ENCODE assay signal across 8 cellular contexts in genomic region chr1:48777219-48777895, GRCh38. TPM values are rescaled to one million over a fixed set of nuclear protein-coding genes. Genes with fewer than 3 reads are reported as not detected.
A peak's percentile ranks its signal among the peaks of the same experiment; 100 is the strongest.
DNase-seq lines count a peak whose midpoint lies in the region; ATAC-seq and TF ChIP-seq lines count a peak whose summit lies in the region.

No MANE protein-coding gene starts in this region.

- H3K27me3 Mint-ChIP-seq in activated T-cell treated with anti-CD3 and anti-CD28 coated beads, Interleukin-2, amount 50 U/mL, for 72 hours (ENCODE audit: low read depth), result peaks cover 7% of the 10 kb centered on the region

- H3K27me3 ChIP-seq in lung (ENCODE audit: control insufficient read depth, insufficient read depth) (no peaks in the 10 kb centered on the region), upper lobe of left lung (no peaks in the 10 kb centered on the region)

- H3K4me3 ChIP-seq in lung (peak overlapping the region; percentile 22), upper lobe of left lung (peak overlapping the region; percentile 56 to 83 (median 67))

- peaks cover 0 to 7% of the 10 kb centered on the region in 2 donors for H3K4me1 ChIP-seq in lung (ENCODE audit: control insufficient read depth in 2 of 2, insufficient read depth in 2 of 2, low read length in 2 of 2)
- H3K4me1 ChIP-seq in upper lobe of left lung, result peaks cover 6 to 31% (median 12%) of the 10 kb centered on the region in 4 donors

- peaks cover 4 to 6% of the 10 kb centered on the region in 2 donors for H3K36me3 Mint-ChIP-seq in activated T-cell treated with anti-CD3 and anti-CD28 coated beads, Interleukin-2, amount 50 U/mL, for 72 hours (ENCODE audit: insufficient read depth in 2 of 2)

- WGBS in lung, 2 donors, result 8 to 10% methylated on average over 17 of the region's 17 CpGs
- WGBS in upper lobe of left lung, 2 donors, result 2 to 11% methylated on average over 13 to 17 of the region's 17 CpGs

- TF ChIP-seq POLR2A in upper lobe of left lung (IDR thresholded peaks at IDR 0.05), result no peak

- TF ChIP-seq CTCF in lung (IDR thresholded peaks at IDR 0.05; ENCODE audit: control extremely low read depth, extremely low read depth) (no peak), upper lobe of left lung (IDR thresholded peaks at IDR 0.05) (no peak)

- TF ChIP-seq EP300 in upper lobe of left lung (IDR thresholded peaks at IDR 0.05), result no peak

- H3K36me3 ChIP-seq in lung (ENCODE audit: control insufficient read depth in 2 of 2, insufficient read depth in 2 of 2, low read length in 2 of 2), result no peaks in the 10 kb centered on the region
- H3K36me3 ChIP-seq in upper lobe of left lung, result no peaks in the 10 kb centered on the region

- H3K27ac Mint-ChIP-seq in activated T-cell treated with anti-CD3 and anti-CD28 coated beads, Interleukin-2, amount 50 U/mL, for 72 hours, result peak overlapping the region; percentile 86

- ATAC-seq in activated T-cell treated with anti-CD3 and anti-CD28 coated beads, Interleukin-2, amount 50 U/mL, for 72 hours (replicated peaks in 1 of 2), result peak in 1 of 2 donors; percentile 16
- no peak for ATAC-seq in lung (ENCODE audit: insufficient read depth, low FRiP score)
- peak; percentile 8 to 47 for ATAC-seq in upper lobe of left lung (ENCODE audit: low FRiP score in 2 of 2)
- no peak for ATAC-seq in GM18520 (IDR thresholded peaks at IDR 0.05; ENCODE audit: unreplicated experiment)
- ATAC-seq in GM19023 (IDR thresholded peaks at IDR 0.05; ENCODE audit: unreplicated experiment), result no peak

- peaks cover 28% of the 10 kb centered on the region for H3K4me1 Mint-ChIP-seq in activated T-cell treated with anti-CD3 and anti-CD28 coated beads, Interleukin-2, amount 50 U/mL, for 72 hours (ENCODE audit: low read depth)

- H3K27ac ChIP-seq in lung (ENCODE audit: low read depth in 1 of 2, low read length in 1 of 2) (no peak overlapping the region), upper lobe of left lung (peak overlapping the region in 1 of 4 donors; percentile 78)

- H3K9me3 Mint-ChIP-seq in activated T-cell treated with anti-CD3 and anti-CD28 coated beads, Interleukin-2, amount 50 U/mL, for 72 hours, result no peaks in the 10 kb centered on the region

- H3K9me3 ChIP-seq in lung (ENCODE audit: control insufficient read depth in 2 of 2, insufficient read depth in 1 of 2, low read length in 1 of 2) (no peaks in the 10 kb centered on the region), upper lobe of left lung (no peaks in the 10 kb centered on the region)

- peak overlapping the region; percentile 91 to 95 for H3K4me3 Mint-ChIP-seq in activated T-cell treated with anti-CD3 and anti-CD28 coated beads, Interleukin-2, amount 50 U/mL, for 72 hours

- no peak for DNase-seq in activated T-cell treated with anti-CD3 and anti-CD28 coated beads, Interleukin-2, amount 50 U/mL, for 72 hours
- no peak for DNase-seq in activated T-cell treated with anti-CD3 and anti-CD28 coated beads, Interleukin-2, amount 50 U/mL, for 48 hours
- DNase-seq in astrocyte of the hippocampus (ENCODE audit: low read depth, low spot score), result peak; percentile 53
- peak; percentile 32 for DNase-seq in lung (ENCODE audit: low spot score)
- peak in 1 of 2 donors; percentile 38 for DNase-seq in upper lobe of left lung
- DNase-seq in cortex of kidney (lab: John Stamatoyannopoulos, UW), result no peak

RNA-seq across cellular contexts. Expression of gene BEND5, which starts 0.7 kb away (rescaled TPM):
- 1 to 10 TPM; 5.9 to 6.4 TPM for total RNA-seq in activated T-cell treated with anti-CD3 and anti-CD28 coated beads, Interleukin-2, amount 50 U/mL, for 72 hours
- total RNA-seq in lung (10 to 100 TPM in 1 of 2 donors, 1 to 10 TPM in 1; 3.2 to 10.1 TPM), upper lobe of left lung (10 to 100 TPM in 1 of 6 donors, 1 to 10 TPM in 4, not detected in 1; 1.7 to 14.5 (median 3.7) TPM)
- polyA plus RNA-seq in lung, result 1 to 10 TPM; 1.3 to 9.3 TPM

Comparison
In these comparisons a context has a peak if more than half of its experiments do, and no peak if none do; other contexts are left out.
1. ATAC-seq: peak in upper lobe of left lung (2 of 2); none in lung (single experiment), GM18520 (single experiment) and GM19023 (single experiment).
2. DNase-seq: peak in astrocyte of the hippocampus (single experiment) and lung (single experiment); none in activated T-cell treated with anti-CD3 and anti-CD28 coated beads, Interleukin-2, amount 50 U/mL, for 72 hours (0 of 2), activated T-cell treated with anti-CD3 and anti-CD28 coated beads, Interleukin-2, amount 50 U/mL, for 48 hours (0 of 2) and cortex of kidney (single experiment).